In genomic region chr5:160165137-160166068, GRCh38 we compare ENCODE assay signal across 8 cellular contexts. TPM values are rescaled to one million over a fixed set of nuclear protein-coding genes. Genes with fewer than 3 reads are reported as not detected.
DNase-seq lines count a peak whose midpoint lies in the region; ATAC-seq, FAIRE-seq and TF ChIP-seq lines count a peak whose summit lies in the region.

No MANE protein-coding gene starts in this region.

- H3K4me3 ChIP-seq in AG09309 (ENCODE audit: control insufficient read depth, low read depth, low read length) (peak overlapping the region; percentile 30), fibroblast of mammary gland (ENCODE audit: control insufficient read depth, low read depth, low read length) (peak overlapping the region; percentile 31), mucosa of rectum (ENCODE audit: low read length in 2 of 2) (no peak overlapping the region), upper lobe of right lung (no peak overlapping the region)

- H3K27ac ChIP-seq in mucosa of rectum (ENCODE audit: low read depth in 2 of 2, low read length in 2 of 2) (peak overlapping the region; percentile 72 to 81), upper lobe of right lung (peak overlapping the region; percentile 83)

- H3K27me3 ChIP-seq in mucosa of rectum (ENCODE audit: control insufficient read depth in 2 of 2, insufficient read depth in 2 of 2, low read length in 2 of 2) (no peaks in the 10 kb centered on the region), upper lobe of right lung (no peaks in the 10 kb centered on the region)

- no peak for FAIRE-seq in GM12891 (lab: Jason Lieb, UNC)

- H3K36me3 ChIP-seq in mucosa of rectum (ENCODE audit: control insufficient read depth in 2 of 2, insufficient read depth in 2 of 2, low read length in 2 of 2) (no peaks in the 10 kb centered on the region), upper lobe of right lung (no peaks in the 10 kb centered on the region)

- no peaks in the 10 kb centered on the region for H3K9me3 ChIP-seq in mucosa of rectum (ENCODE audit: control insufficient read depth in 2 of 2, low read length in 2 of 2)
- H3K9me3 ChIP-seq in upper lobe of right lung, result no peaks in the 10 kb centered on the region

- no peak for TF ChIP-seq POLR2A in GM12891 (IDR thresholded peaks at IDR 0.05; ENCODE audit: low read depth, low read length)

- no peak for TF ChIP-seq CTCF in AG09309 (IDR thresholded peaks at IDR 0.05; ENCODE audit: control insufficient read depth, insufficient read depth, low read depth, low read length, missing control alignments)
- no peak for TF ChIP-seq CTCF in fibroblast of mammary gland (conservative IDR thresholded peaks at IDR 0.05; ENCODE audit: control insufficient read depth, insufficient read depth, low read depth, low read length)
- TF ChIP-seq CTCF in upper lobe of right lung (IDR thresholded peaks at IDR 0.05), result no peak

- peaks cover 12 to 16% of the 10 kb centered on the region in 2 donors for H3K4me1 ChIP-seq in mucosa of rectum (ENCODE audit: control insufficient read depth in 2 of 2, insufficient read depth in 2 of 2, low read length in 2 of 2)
- H3K4me1 ChIP-seq in upper lobe of right lung, result peaks cover 21% of the 10 kb centered on the region

- DNase-seq in AG09309 (ENCODE audit: low read depth), result peak; percentile 96
- DNase-seq in HS-5 (ENCODE audit: low read depth), result peak; percentile 97
- peak; percentile 98 to 99 for DNase-seq in SW 1271 (lab: John Stamatoyannopoulos, UW)
- peak; percentile 100 for DNase-seq in fibroblast of mammary gland (ENCODE audit: low read depth)
- DNase-seq in upper lobe of right lung, result peak; percentile 92
- DNase-seq in GM12891 (ENCODE audit: insufficient read length, low spot score), result no peak
- DNase-seq in HuH-7.5 (ENCODE audit: low spot score), result no peak

- peak overlapping the region; percentile 4 to 38 for H3K9ac ChIP-seq in mucosa of rectum (ENCODE audit: low read depth in 1 of 2, low read length in 2 of 2)

- intact Hi-C loops in upper lobe of right lung (cut with DNase I), result no loop called here

- ATAC-seq in upper lobe of right lung, result peak; percentile 90

TF ChIP-seq in GM12891, 5 proteins besides CTCF, POLR2A, EP300 and RAD21:
- no peak for TF ChIP-seq PAX5 (IDR thresholded peaks at IDR 0.05; ENCODE audit: insufficient read depth, low read length, severe bottlenecking)
- no peak for TF ChIP-seq POLR2AphosphoS5 (IDR thresholded peaks at IDR 0.05; ENCODE audit: low read depth, low read length)
- no peak for TF ChIP-seq POU2F2 (IDR thresholded peaks at IDR 0.05; ENCODE audit: low read depth, low read length)
- no peak for TF ChIP-seq TAF1 (IDR thresholded peaks at IDR 0.05; ENCODE audit: low read depth, low read length)

RNA-seq across cellular contexts. Expression of gene PWWP2A, which starts 46.2 kb away (rescaled TPM):
- 26.7 TPM for total RNA-seq in upper lobe of right lung
- polyA plus RNA-seq in GM12891 (2012; ENCODE audit: low read depth, missing spikeins), result 8.9 TPM

Comparison
In these comparisons a context has a peak if more than half of its experiments do, and no peak if none do; other contexts are left out.
1. DNase-seq: peak in AG09309 (single experiment), HS-5 (single experiment), SW 1271 (2 of 2), fibroblast of mammary gland (single experiment) and upper lobe of right lung (single experiment); none in GM12891 (single experiment) and HuH-7.5 (single experiment).
2. H3K4me3 ChIP-seq: peak in AG09309 (single experiment) and fibroblast of mammary gland (single experiment); none in mucosa of rectum (0 of 2) and upper lobe of right lung (single experiment).